8 cellular contexts compared by ENCODE assay signal in the genomic region with DNA sequence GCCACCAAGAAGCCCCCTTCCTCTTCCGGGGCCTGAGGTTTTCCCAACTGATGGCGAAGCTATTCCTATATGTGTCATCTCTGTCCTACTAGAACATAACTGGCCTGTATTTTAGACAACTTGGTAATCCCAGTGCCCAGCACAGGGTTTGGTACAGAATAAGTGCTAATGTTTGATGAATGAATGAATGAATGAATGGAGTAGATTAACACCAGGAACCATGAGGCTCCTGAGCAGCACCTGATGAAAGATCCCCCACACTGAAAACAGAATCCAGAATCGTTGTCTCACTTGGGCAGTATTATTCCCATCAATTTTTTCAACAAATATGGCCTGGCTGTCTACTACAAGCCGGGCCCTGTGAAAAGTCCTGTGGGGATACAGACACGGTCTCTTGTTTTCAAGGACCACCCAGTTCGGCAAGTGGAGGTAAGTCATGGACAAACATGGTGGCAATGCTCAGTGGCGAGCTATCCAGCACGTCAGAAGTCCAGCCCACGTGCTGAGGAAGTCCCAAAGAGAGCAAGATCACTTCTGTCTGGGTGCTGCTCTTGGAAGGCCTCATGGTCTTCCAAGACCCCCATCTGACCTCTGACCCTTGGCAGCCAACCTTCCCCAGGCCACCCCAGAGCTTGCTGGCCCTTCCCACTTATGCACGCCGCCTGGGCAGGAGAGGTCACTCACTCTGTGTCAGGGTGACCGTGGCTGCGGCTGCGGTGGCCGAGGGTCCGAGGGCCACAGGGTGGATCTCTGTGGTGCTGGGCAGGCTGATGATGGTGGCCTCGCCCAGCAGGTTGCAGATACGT. TPM values are rescaled to one million over a fixed set of nuclear protein-coding genes. Genes with fewer than 3 reads are reported as not detected.
DNase-seq lines count a peak whose midpoint lies in the region; ATAC-seq and TF ChIP-seq lines count a peak whose summit lies in the region.

No MANE protein-coding gene starts in this region.

- peak overlapping the region; percentile 96 for H3K27ac ChIP-seq in BLaER1
- no peak overlapping the region for H3K27ac ChIP-seq in Karpas-422 (ENCODE audit: low read length)

- H3K36me3 Mint-ChIP-seq in endothelial cell (ENCODE audit: low read depth, unreplicated experiment) (peaks cover 12% of the 10 kb centered on the region), nephron (ENCODE audit: low read depth) (peaks cover 21% of the 10 kb centered on the region)

- peaks cover 15% of the 10 kb centered on the region; the same call in 1 of the 2 replicates for H3K36me3 ChIP-seq in BLaER1
- no peaks in the 10 kb centered on the region for H3K36me3 ChIP-seq in Karpas-422 (ENCODE audit: insufficient read depth, low read length)

- H3K9ac ChIP-seq in BLaER1: peak overlapping the region; percentile 77
- H3K9ac ChIP-seq in Karpas-422 (ENCODE audit: low read length): peak overlapping the region; percentile 75

- H2AFZ ChIP-seq in Karpas-422 (ENCODE audit: low read length): no peak overlapping the region

- peaks cover 7% of the 10 kb centered on the region for H3K27me3 Mint-ChIP-seq in endothelial cell (ENCODE audit: unreplicated experiment)
- no peaks in the 10 kb centered on the region for H3K27me3 Mint-ChIP-seq in nephron (ENCODE audit: low read depth)

- H3K4me2 ChIP-seq in BLaER1 (peak overlapping the region; percentile 95), Karpas-422 (ENCODE audit: low read depth, low read length, poor library complexity, severe bottlenecking) (peak overlapping the region; percentile 80)

- H3K9me2 ChIP-seq in Karpas-422 (replicated peaks; ENCODE audit: insufficient read depth, low read length): no peaks in the 10 kb centered on the region

- peaks cover 44% of the 10 kb centered on the region for H3K79me2 ChIP-seq in Karpas-422 (ENCODE audit: low read length)

- H3K4me1 Mint-ChIP-seq in endothelial cell (ENCODE audit: unreplicated experiment): peaks cover 25% of the 10 kb centered on the region
- peaks cover 24% of the 10 kb centered on the region for H3K4me1 Mint-ChIP-seq in nephron

- H3K9me3 Mint-ChIP-seq in endothelial cell (ENCODE audit: unreplicated experiment) (no peaks in the 10 kb centered on the region), nephron (no peaks in the 10 kb centered on the region)

- peaks cover 79% of the 10 kb centered on the region for H3K4me1 ChIP-seq in BLaER1
- H3K4me1 ChIP-seq in Karpas-422 (ENCODE audit: low read length): peaks cover 32% of the 10 kb centered on the region

- H3K9me3 ChIP-seq in BLaER1: no peaks in the 10 kb centered on the region
- H3K9me3 ChIP-seq in Karpas-422 (ENCODE audit: low read length): no peaks in the 10 kb centered on the region

- peak overlapping the region; percentile 82 for H3K4me3 Mint-ChIP-seq in endothelial cell (ENCODE audit: unreplicated experiment)
- H3K4me3 Mint-ChIP-seq in nephron: peak overlapping the region; percentile 60 to 78 (median 70)

- ATAC-seq in HG02642 (IDR thresholded peaks at IDR 0.05; ENCODE audit: poor library complexity, unreplicated experiment): no peak

- H3K27ac Mint-ChIP-seq in endothelial cell (ENCODE audit: unreplicated experiment): peak overlapping the region; percentile 64
- peak overlapping the region; percentile 53 to 88 (median 76) for H3K27ac Mint-ChIP-seq in nephron

- no peaks in the 10 kb centered on the region for H3K27me3 ChIP-seq in BLaER1
- no peaks in the 10 kb centered on the region for H3K27me3 ChIP-seq in Karpas-422 (ENCODE audit: low read length)

- H4K20me1 ChIP-seq in BLaER1: peaks cover 15% of the 10 kb centered on the region
- no peaks in the 10 kb centered on the region; the same call in 1 of the 2 replicates for H4K20me1 ChIP-seq in Karpas-422 (ENCODE audit: insufficient read depth, low read depth, low read length)

- H3K4me3 ChIP-seq in BLaER1 (peak overlapping the region; percentile 89), Karpas-422 (ENCODE audit: low read length) (peak overlapping the region; percentile 81)

- no peak for DNase-seq in Karpas-422
- DNase-seq in endothelial cell (ENCODE audit: low spot score): no peak
- no peak for DNase-seq in NCI-H1092 (lab: John Stamatoyannopoulos, UW)
- no peak for DNase-seq in glomerular visceral epithelial cell (ENCODE audit: extremely low spot score)
- DNase-seq in GF-D8 (lab: John Stamatoyannopoulos, UW): no peak

- TF ChIP-seq CTCF in endothelial cell (IDR thresholded peaks at IDR 0.05; ENCODE audit: unreplicated experiment) (no peak), nephron (IDR thresholded peaks at IDR 0.05; ENCODE audit: unreplicated experiment in 3 of 3) (no peak)

RNA-seq across cellular contexts. Expression of a gene that starts 1.0 kb away (rescaled TPM):
- total RNA-seq in Karpas-422 (2014; rRNA removed; shearing (Covaris generic); ENCODE audit: low replicate concordance): 7.3 and 13.9 TPM in 2 replicates
- total RNA-seq in endothelial cell (ENCODE audit: unreplicated experiment): 9.9 TPM

RNA-seq across cellular contexts. Expression of a gene that starts 1.9 kb away (rescaled TPM):
- 4.1 and 12.7 TPM in 2 replicates for total RNA-seq in Karpas-422 (2014; rRNA removed; shearing (Covaris generic); ENCODE audit: low replicate concordance)
- total RNA-seq in endothelial cell (ENCODE audit: unreplicated experiment): 8.5 TPM
